1 cellular context compared by ENCODE assay signal in the genomic region with DNA sequence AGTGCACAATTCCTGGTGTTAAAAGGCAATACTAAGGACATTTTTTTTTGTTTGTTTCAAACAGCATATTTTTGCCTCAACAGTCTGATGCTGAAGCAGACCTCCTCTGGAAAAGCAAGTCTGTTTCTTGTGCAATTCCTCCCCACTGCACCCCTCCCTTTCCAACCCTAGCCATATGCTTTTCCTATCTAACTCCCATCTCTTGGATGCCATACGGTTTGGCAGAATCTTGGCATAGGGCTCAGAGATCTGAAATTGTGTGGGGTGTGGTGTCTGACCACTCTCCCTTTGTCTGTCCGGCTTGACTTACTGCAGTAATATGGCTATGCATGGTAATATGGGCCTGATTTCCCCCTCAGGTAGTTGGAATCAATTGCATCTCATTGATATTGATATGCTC.
TF ChIP-seq lines count a peak whose summit lies in the region.

No MANE protein-coding gene starts in this region.

TF ChIP-seq in SK-N-SH, 30 proteins besides CTCF, POLR2A, EP300 and RAD21 (continued from another document):
- TF ChIP-seq, protein P1, sequence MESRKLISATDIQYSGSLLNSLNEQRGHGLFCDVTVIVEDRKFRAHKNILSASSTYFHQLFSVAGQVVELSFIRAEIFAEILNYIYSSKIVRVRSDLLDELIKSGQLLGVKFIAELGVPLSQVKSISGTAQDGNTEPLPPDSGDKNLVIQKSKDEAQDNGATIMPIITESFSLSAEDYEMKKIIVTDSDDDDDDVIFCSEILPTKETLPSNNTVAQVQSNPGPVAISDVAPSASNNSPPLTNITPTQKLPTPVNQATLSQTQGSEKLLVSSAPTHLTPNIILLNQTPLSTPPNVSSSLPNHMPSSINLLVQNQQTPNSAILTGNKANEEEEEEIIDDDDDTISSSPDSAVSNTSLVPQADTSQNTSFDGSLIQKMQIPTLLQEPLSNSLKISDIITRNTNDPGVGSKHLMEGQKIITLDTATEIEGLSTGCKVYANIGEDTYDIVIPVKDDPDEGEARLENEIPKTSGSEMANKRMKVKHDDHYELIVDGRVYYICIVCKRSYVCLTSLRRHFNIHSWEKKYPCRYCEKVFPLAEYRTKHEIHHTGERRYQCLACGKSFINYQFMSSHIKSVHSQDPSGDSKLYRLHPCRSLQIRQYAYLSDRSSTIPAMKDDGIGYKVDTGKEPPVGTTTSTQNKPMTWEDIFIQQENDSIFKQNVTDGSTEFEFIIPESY (IDR thresholded peaks at IDR 0.05; ENCODE audit: borderline replicate concordance, low read depth): no peak
- TF ChIP-seq YY1 (IDR thresholded peaks at IDR 0.05; ENCODE audit: low read depth) (no peak), IRF3 (IDR thresholded peaks at IDR 0.05; ENCODE audit: low read depth, low read length) (no peak), CHD2 (IDR thresholded peaks at IDR 0.05; ENCODE audit: low read length, partially characterized antibody) (peak; percentile 30), GATA2 (CRISPR knock-in tag; IDR thresholded peaks at IDR 0.05) (peak; percentile 83), ELF1 (IDR thresholded peaks at IDR 0.05) (no peak), JUND (IDR thresholded peaks at IDR 0.05) (no peak), EZH2phosphoT487 (IDR thresholded peaks at IDR 0.05; ENCODE audit: borderline replicate concordance, low read depth) (no peak), SIN3A (IDR thresholded peaks at IDR 0.05; ENCODE audit: borderline replicate concordance, low read depth, low read length) (no peak), RCOR1 (IDR thresholded peaks at IDR 0.05; ENCODE audit: low read length) (peak; percentile 42; the same call in 1 of the 2 replicates), TEAD4 (IDR thresholded peaks at IDR 0.05; ENCODE audit: borderline replicate concordance, insufficient read depth) (no peak)
- TF ChIP-seq, protein P2, sequence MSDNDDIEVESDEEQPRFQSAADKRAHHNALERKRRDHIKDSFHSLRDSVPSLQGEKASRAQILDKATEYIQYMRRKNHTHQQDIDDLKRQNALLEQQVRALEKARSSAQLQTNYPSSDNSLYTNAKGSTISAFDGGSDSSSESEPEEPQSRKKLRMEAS (IDR thresholded peaks at IDR 0.05; ENCODE audit: low read depth): no peak
- TF ChIP-seq, protein P3, sequence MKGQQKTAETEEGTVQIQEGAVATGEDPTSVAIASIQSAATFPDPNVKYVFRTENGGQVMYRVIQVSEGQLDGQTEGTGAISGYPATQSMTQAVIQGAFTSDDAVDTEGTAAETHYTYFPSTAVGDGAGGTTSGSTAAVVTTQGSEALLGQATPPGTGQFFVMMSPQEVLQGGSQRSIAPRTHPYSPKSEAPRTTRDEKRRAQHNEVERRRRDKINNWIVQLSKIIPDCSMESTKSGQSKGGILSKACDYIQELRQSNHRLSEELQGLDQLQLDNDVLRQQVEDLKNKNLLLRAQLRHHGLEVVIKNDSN (IDR thresholded peaks at IDR 0.05; ENCODE audit: borderline replicate concordance, low read depth): no peak
- TF ChIP-seq, protein P4, sequence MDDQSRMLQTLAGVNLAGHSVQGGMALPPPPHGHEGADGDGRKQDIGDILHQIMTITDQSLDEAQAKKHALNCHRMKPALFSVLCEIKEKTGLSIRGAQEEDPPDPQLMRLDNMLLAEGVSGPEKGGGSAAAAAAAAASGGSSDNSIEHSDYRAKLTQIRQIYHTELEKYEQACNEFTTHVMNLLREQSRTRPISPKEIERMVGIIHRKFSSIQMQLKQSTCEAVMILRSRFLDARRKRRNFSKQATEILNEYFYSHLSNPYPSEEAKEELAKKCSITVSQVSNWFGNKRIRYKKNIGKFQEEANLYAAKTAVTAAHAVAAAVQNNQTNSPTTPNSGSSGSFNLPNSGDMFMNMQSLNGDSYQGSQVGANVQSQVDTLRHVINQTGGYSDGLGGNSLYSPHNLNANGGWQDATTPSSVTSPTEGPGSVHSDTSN (IDR thresholded peaks at IDR 0.05): no peak
